1 cellular context compared by ENCODE assay signal in genomic region chr9:88826181-88826580, GRCh38.
TF ChIP-seq lines count a peak whose summit lies in the region.

No MANE protein-coding gene starts in this region.

TF ChIP-seq in SK-N-SH treated with all-trans-retinoic acid at 6 μM for 48 hours, 23 proteins besides CTCF, POLR2A, EP300 and RAD21 (continued from another document):
- no peak for TF ChIP-seq POU6F1 (CRISPR knock-in tag; IDR thresholded peaks at IDR 0.05; ENCODE audit: borderline replicate concordance, low read depth)
